ENCODE assay signal across 1 cellular context in genomic region chr19:984165-984967, GRCh38.
TF ChIP-seq lines count a peak whose summit lies in the region.

A gene with protein sequence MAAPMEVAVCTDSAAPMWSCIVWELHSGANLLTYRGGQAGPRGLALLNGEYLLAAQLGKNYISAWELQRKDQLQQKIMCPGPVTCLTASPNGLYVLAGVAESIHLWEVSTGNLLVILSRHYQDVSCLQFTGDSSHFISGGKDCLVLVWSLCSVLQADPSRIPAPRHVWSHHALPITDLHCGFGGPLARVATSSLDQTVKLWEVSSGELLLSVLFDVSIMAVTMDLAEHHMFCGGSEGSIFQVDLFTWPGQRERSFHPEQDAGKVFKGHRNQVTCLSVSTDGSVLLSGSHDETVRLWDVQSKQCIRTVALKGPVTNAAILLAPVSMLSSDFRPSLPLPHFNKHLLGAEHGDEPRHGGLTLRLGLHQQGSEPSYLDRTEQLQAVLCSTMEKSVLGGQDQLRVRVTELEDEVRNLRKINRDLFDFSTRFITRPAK (plus strand): TSS chr19:984345. CDS start chr19:984354, 9 bp downstream.

TF ChIP-seq in HepG2, 621 proteins besides CTCF, POLR2A, EP300 and RAD21 (continued from another document):
- TF ChIP-seq MAF1 (CRISPR knock-in tag; IDR thresholded peaks at IDR 0.05; ENCODE audit: borderline replicate concordance) (no peak), ARNT (IDR thresholded peaks at IDR 0.05) (no peak), E2F1 (CRISPR knock-in tag; IDR thresholded peaks at IDR 0.05) (peak; percentile 63; the same call in 1 of the 2 replicates), DPF2 (CRISPR knock-in tag; IDR thresholded peaks at IDR 0.05; ENCODE audit: borderline replicate concordance, low read depth) (no peak), ATF2 (CRISPR knock-in tag; IDR thresholded peaks at IDR 0.05) (0 out of 2 replicates have a peak, but pooled peaks have one; percentile 57), MED13 (CRISPR knock-in tag; IDR thresholded peaks at IDR 0.05) (no peak), ZNF550 (CRISPR knock-in tag; IDR thresholded peaks at IDR 0.05; ENCODE audit: borderline replicate concordance) (no peak), ZNF224 (CRISPR knock-in tag; IDR thresholded peaks at IDR 0.05) (peak; percentile 83; the same call in 1 of the 2 replicates), TIGD3 (CRISPR knock-in tag; IDR thresholded peaks at IDR 0.05; ENCODE audit: borderline replicate concordance) (0 out of 2 replicates have a peak, but pooled peaks have one; percentile 55), POLR2AphosphoS5 (IDR thresholded peaks at IDR 0.05; ENCODE audit: low read depth, low read length) (peak; percentile 54), BATF2 (CRISPR knock-in tag; IDR thresholded peaks at IDR 0.05) (no peak), SSRP1 (CRISPR knock-in tag; IDR thresholded peaks at IDR 0.05) (no peak), ZNF678 (CRISPR knock-in tag; IDR thresholded peaks at IDR 0.05) (0 out of 2 replicates have a peak, but pooled peaks have one; percentile 23), SCMH1 (CRISPR knock-in tag; IDR thresholded peaks at IDR 0.05; ENCODE audit: borderline replicate concordance) (no peak), SRSF9 (IDR thresholded peaks at IDR 0.05; ENCODE audit: borderline replicate concordance, insufficient read depth, low read depth, low read length, poor library complexity, severe bottlenecking) (no peak), IRF1 (CRISPR knock-in tag; IDR thresholded peaks at IDR 0.05; ENCODE audit: low read depth) (no peak), TERF1 (CRISPR knock-in tag; IDR thresholded peaks at IDR 0.05) (no peak), MTA1 (CRISPR knock-in tag; IDR thresholded peaks at IDR 0.05; ENCODE audit: borderline replicate concordance) (peak; percentile 64; the same call in 1 of the 2 replicates), NCOA1 (CRISPR knock-in tag; IDR thresholded peaks at IDR 0.05) (peak; percentile 94; the same call in 1 of the 2 replicates), KMT2A (CRISPR knock-in tag; IDR thresholded peaks at IDR 0.05) (peak; percentile 66; the same call in 1 of the 2 replicates), NR0B2 (CRISPR knock-in tag; IDR thresholded peaks at IDR 0.05) (0 out of 2 replicates have a peak, but pooled peaks have one; percentile 70), ZNF777 (CRISPR knock-in tag; IDR thresholded peaks at IDR 0.05) (no peak), ZNF101 (CRISPR knock-in tag; IDR thresholded peaks at IDR 0.05; ENCODE audit: borderline replicate concordance, low read depth) (no peak), ASH2L (IDR thresholded peaks at IDR 0.05; ENCODE audit: insufficient read length, low read depth, low read length) (peak; percentile 90), GABPA (IDR thresholded peaks at IDR 0.05; ENCODE audit: low read depth, low read length) (peak; percentile 79), GABPA (CRISPR knock-in tag; IDR thresholded peaks at IDR 0.05; ENCODE audit: low read depth) (peak; percentile 90), NFRKB (IDR thresholded peaks at IDR 0.05) (0 out of 2 replicates have a peak, but pooled peaks have one; percentile 31), ZNF180 (CRISPR knock-in tag; IDR thresholded peaks at IDR 0.05; ENCODE audit: borderline replicate concordance, low read depth) (no peak), MAFF (IDR thresholded peaks at IDR 0.05; ENCODE audit: low read depth, low read length) (no peak), SOX13 (IDR thresholded peaks at IDR 0.05) (no peak), SOX13 (CRISPR knock-in tag; conservative IDR thresholded peaks at IDR 0.05 in 1 of 2, IDR thresholded peaks at IDR 0.05 in 1 of 2) (0 out of 4 replicates have a peak, but pooled peaks of 1 of the 2 experiments have one; percentile 32), ZMAT3 (CRISPR knock-in tag; conservative IDR thresholded peaks at IDR 0.05) (0 out of 2 replicates have a peak, but pooled peaks have one; percentile 42), ZBTB42 (CRISPR knock-in tag; IDR thresholded peaks at IDR 0.05) (no peak), AKAP8 (CRISPR knock-in tag; IDR thresholded peaks at IDR 0.05) (peak; percentile 95)
- TF ChIP-seq, protein P1, sequence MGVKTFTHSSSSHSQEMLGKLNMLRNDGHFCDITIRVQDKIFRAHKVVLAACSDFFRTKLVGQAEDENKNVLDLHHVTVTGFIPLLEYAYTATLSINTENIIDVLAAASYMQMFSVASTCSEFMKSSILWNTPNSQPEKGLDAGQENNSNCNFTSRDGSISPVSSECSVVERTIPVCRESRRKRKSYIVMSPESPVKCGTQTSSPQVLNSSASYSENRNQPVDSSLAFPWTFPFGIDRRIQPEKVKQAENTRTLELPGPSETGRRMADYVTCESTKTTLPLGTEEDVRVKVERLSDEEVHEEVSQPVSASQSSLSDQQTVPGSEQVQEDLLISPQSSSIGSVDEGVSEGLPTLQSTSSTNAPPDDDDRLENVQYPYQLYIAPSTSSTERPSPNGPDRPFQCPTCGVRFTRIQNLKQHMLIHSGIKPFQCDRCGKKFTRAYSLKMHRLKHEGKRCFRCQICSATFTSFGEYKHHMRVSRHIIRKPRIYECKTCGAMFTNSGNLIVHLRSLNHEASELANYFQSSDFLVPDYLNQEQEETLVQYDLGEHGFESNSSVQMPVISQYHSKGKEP (CRISPR knock-in tag; IDR thresholded peaks at IDR 0.05): peak; percentile 52; the same call in 1 of the 2 replicates
- TF ChIP-seq, protein P2, sequence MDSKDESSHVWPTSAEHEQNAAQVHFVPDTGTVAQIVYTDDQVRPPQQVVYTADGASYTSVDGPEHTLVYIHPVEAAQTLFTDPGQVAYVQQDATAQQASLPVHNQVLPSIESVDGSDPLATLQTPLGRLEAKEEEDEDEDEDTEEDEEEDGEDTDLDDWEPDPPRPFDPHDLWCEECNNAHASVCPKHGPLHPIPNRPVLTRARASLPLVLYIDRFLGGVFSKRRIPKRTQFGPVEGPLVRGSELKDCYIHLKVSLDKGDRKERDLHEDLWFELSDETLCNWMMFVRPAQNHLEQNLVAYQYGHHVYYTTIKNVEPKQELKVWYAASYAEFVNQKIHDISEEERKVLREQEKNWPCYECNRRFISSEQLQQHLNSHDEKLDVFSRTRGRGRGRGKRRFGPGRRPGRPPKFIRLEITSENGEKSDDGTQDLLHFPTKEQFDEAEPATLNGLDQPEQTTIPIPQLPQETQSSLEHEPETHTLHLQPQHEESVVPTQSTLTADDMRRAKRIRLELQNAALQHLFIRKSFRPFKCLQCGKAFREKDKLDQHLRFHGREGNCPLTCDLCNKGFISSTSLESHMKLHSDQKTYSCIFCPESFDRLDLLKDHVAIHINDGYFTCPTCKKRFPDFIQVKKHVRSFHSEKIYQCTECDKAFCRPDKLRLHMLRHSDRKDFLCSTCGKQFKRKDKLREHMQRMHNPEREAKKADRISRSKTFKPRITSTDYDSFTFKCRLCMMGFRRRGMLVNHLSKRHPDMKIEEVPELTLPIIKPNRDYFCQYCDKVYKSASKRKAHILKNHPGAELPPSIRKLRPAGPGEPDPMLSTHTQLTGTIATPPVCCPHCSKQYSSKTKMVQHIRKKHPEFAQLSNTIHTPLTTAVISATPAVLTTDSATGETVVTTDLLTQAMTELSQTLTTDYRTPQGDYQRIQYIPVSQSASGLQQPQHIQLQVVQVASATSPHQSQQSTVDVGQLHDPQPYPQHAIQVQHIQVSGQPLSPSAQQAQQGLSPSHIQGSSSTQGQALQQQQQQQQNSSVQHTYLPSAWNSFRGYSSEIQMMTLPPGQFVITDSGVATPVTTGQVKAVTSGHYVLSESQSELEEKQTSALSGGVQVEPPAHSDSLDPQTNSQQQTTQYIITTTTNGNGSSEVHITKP (CRISPR knock-in tag; IDR thresholded peaks at IDR 0.05; ENCODE audit: low read depth): no peak
- TF ChIP-seq, protein P3, sequence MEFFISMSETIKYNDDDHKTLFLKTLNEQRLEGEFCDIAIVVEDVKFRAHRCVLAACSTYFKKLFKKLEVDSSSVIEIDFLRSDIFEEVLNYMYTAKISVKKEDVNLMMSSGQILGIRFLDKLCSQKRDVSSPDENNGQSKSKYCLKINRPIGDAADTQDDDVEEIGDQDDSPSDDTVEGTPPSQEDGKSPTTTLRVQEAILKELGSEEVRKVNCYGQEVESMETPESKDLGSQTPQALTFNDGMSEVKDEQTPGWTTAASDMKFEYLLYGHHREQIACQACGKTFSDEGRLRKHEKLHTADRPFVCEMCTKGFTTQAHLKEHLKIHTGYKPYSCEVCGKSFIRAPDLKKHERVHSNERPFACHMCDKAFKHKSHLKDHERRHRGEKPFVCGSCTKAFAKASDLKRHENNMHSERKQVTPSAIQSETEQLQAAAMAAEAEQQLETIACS (CRISPR knock-in tag; IDR thresholded peaks at IDR 0.05): no peak
